In genomic region chr3:71846189-71846588, GRCh38 we compare ENCODE assay signal across 15 cellular contexts.
DNase-seq lines count a peak whose midpoint lies in the region; ATAC-seq and TF ChIP-seq lines count a peak whose summit lies in the region.
"Had no signal": no experiment of that assay in that cellular context is flagged by ENCODE, and none has a peak within 500 bp of the region (broad histone marks: within the 10 kb centered on the region; RNA-seq: fewer than 3 reads in every experiment).

No MANE protein-coding gene starts in this region.

- no peaks in the 10 kb centered on the region for H3K36me3 Mint-ChIP-seq in activated T-cell treated with anti-CD3 and anti-CD28 coated beads, Interleukin-2, amount 50 U/mL, for 72 hours (ENCODE audit: insufficient read depth in 2 of 2)
- H3K36me3 Mint-ChIP-seq in progenitor cell of endocrine pancreas (ENCODE audit: insufficient read depth): no peaks in the 10 kb centered on the region

- no peak overlapping the region for H3K27ac Mint-ChIP-seq in activated T-cell treated with anti-CD3 and anti-CD28 coated beads, Interleukin-2, amount 50 U/mL, for 72 hours
- H3K27ac Mint-ChIP-seq in progenitor cell of endocrine pancreas: no peak overlapping the region
- H3K27ac Mint-ChIP-seq: GM23338 had no signal

- H3K23ac ChIP-seq in mesendoderm (ENCODE audit: low read length): no peak overlapping the region

- DNase-seq in GM23248 (peak; percentile 12), NCI-H82 (lab: John Stamatoyannopoulos, UW) (peak; percentile 97), epithelial cell of esophagus (ENCODE audit: low read depth) (peak; percentile 40), mesendoderm (peak; percentile 50), MM.1S (no peak), progenitor cell of endocrine pancreas (ENCODE audit: low spot score, unreplicated experiment) (no peak)
- DNase-seq in stimulated activated CD8-positive, alpha-beta memory T cell treated with anti-CD3 and anti-CD28 coated beads, Interleukin-4, amount 100 ng/mL, for 48 hours: no peak
- DNase-seq in activated T-cell treated with anti-CD3 and anti-CD28 coated beads, Interleukin-2, amount 50 U/mL, for 72 hours: no peak
- DNase-seq: AML-193, KG1, NCI-H187 treated with DMSO at 0.1 percent for 48 hours, NCI-H2171 treated with DMSO at 0.1 percent for 48 hours, OCI-M1 had no signal

- no peak overlapping the region for H2BK5ac ChIP-seq in mesendoderm (ENCODE audit: low read length)

- H3F3A ChIP-seq in GM23248 (ENCODE audit: insufficient read depth) (no peaks in the 10 kb centered on the region), MM.1S (ENCODE audit: insufficient read depth, low read length) (no peaks in the 10 kb centered on the region)

- in situ Hi-C loops in GM23248 (cut with MboI): no loop called here

- H4K8ac ChIP-seq in mesendoderm (ENCODE audit: low read depth, low read length): no peak overlapping the region

- H3K4ac ChIP-seq in mesendoderm (ENCODE audit: low read depth, low read length): no peak overlapping the region

- no peak overlapping the region for H3K4me3 Mint-ChIP-seq in activated T-cell treated with anti-CD3 and anti-CD28 coated beads, Interleukin-2, amount 50 U/mL, for 72 hours
- no peak overlapping the region for H3K4me3 Mint-ChIP-seq in progenitor cell of endocrine pancreas (ENCODE audit: low read depth)
- H3K4me3 Mint-ChIP-seq: GM23338 had no signal

- no peak overlapping the region for H3K56ac ChIP-seq in mesendoderm (ENCODE audit: low read length)

- H3K79me2 ChIP-seq in GM23248 (ENCODE audit: insufficient read depth) (no peaks in the 10 kb centered on the region), mesendoderm (ENCODE audit: control insufficient read depth, insufficient read depth, low read length) (no peaks in the 10 kb centered on the region), MM.1S (ENCODE audit: low read length) (no peaks in the 10 kb centered on the region)

- no peak overlapping the region for H2AK5ac ChIP-seq in mesendoderm (ENCODE audit: low read length)

- H4K20me1 ChIP-seq in GM23248 (ENCODE audit: insufficient read depth) (no peaks in the 10 kb centered on the region), MM.1S (ENCODE audit: insufficient read depth, low read length) (no peaks in the 10 kb centered on the region)

- peaks cover 34% of the 10 kb centered on the region for H3K27me3 ChIP-seq in GM23248 (replicated peaks; ENCODE audit: insufficient read depth)
- no peaks in the 10 kb centered on the region for H3K27me3 ChIP-seq in mesendoderm (ENCODE audit: insufficient read depth, low read length, poor library complexity)
- no peaks in the 10 kb centered on the region for H3K27me3 ChIP-seq in MM.1S (replicated peaks; ENCODE audit: insufficient read depth, low read length)

- peaks cover 14% of the 10 kb centered on the region for H3K27me3 Mint-ChIP-seq in activated T-cell treated with anti-CD3 and anti-CD28 coated beads, Interleukin-2, amount 50 U/mL, for 72 hours (ENCODE audit: low read depth)
- H3K27me3 Mint-ChIP-seq in progenitor cell of endocrine pancreas: peaks cover 20% of the 10 kb centered on the region

- H3K79me1 ChIP-seq in mesendoderm (ENCODE audit: low read length): no peaks in the 10 kb centered on the region

- H2AFZ ChIP-seq in GM23248 (no peak overlapping the region), MM.1S (ENCODE audit: low read length) (no peak overlapping the region)
- H2AFZ ChIP-seq: GM23338 had no signal

- H3K4me1 Mint-ChIP-seq in activated T-cell treated with anti-CD3 and anti-CD28 coated beads, Interleukin-2, amount 50 U/mL, for 72 hours (ENCODE audit: low read depth): no peaks in the 10 kb centered on the region
- H3K4me1 Mint-ChIP-seq in progenitor cell of endocrine pancreas (ENCODE audit: low read depth): no peaks in the 10 kb centered on the region
- H3K4me1 Mint-ChIP-seq: GM23338 had no signal

- H3K4me1 ChIP-seq in GM23248 (ENCODE audit: insufficient read depth) (no peaks in the 10 kb centered on the region), mesendoderm (ENCODE audit: control insufficient read depth, low read depth, low read length) (no peaks in the 10 kb centered on the region), MM.1S (ENCODE audit: low read length) (no peaks in the 10 kb centered on the region)

- 81 to 85% methylated on average over 10 of the region's 10 CpGs for WGBS in GM23248 (ENCODE audit: low coverage in 1 of 2, low lambda C conversion rate in 2 of 2, missing lambda C conversion rate in 2 of 2), 2 experiments
- WGBS in mesendoderm (ENCODE audit: extremely low coverage, insufficient coverage, low lambda C conversion rate): no CpG with 5 or more reads among the region's 10 CpGs

- no peaks in the 10 kb centered on the region for H3K9me3 Mint-ChIP-seq in activated T-cell treated with anti-CD3 and anti-CD28 coated beads, Interleukin-2, amount 50 U/mL, for 72 hours
- peaks cover 5% of the 10 kb centered on the region for H3K9me3 Mint-ChIP-seq in progenitor cell of endocrine pancreas (ENCODE audit: low read depth)
- H3K9me3 Mint-ChIP-seq: GM23338 had no signal

- H3K9ac ChIP-seq in GM23248: no peak overlapping the region
- no peak overlapping the region for H3K9ac ChIP-seq in mesendoderm (ENCODE audit: low read length)
- H3K9ac ChIP-seq in MM.1S (ENCODE audit: low read length): no peak overlapping the region

- no peak overlapping the region for H2BK120ac ChIP-seq in mesendoderm (ENCODE audit: low read depth, low read length)

- H3K9me2 ChIP-seq in GM23248 (ENCODE audit: insufficient read depth) (no peaks in the 10 kb centered on the region), MM.1S (replicated peaks; ENCODE audit: insufficient read depth, low read length) (no peaks in the 10 kb centered on the region)

- H3K4me2 ChIP-seq in GM23248 (ENCODE audit: unreplicated experiment) (no peak overlapping the region), mesendoderm (ENCODE audit: low read length) (no peak overlapping the region), MM.1S (ENCODE audit: low read depth, low read length) (no peak overlapping the region)
- H3K4me2 ChIP-seq: GM23338 had no signal

- H3K4me3 ChIP-seq in GM23248 (no peak overlapping the region), epithelial cell of esophagus (ENCODE audit: low read length) (no peak overlapping the region), mesendoderm (ENCODE audit: low read length) (no peak overlapping the region), MM.1S (ENCODE audit: low read length) (no peak overlapping the region)
- H3K4me3 ChIP-seq: GM23338 had no signal

- H3K9me3 ChIP-seq in GM23248 (ENCODE audit: low read depth): no peaks in the 10 kb centered on the region
- no peaks in the 10 kb centered on the region for H3K9me3 ChIP-seq in MM.1S (replicated peaks; ENCODE audit: insufficient read depth, low read length)

- no peak for TF ChIP-seq CTCF in epithelial cell of esophagus (IDR thresholded peaks at IDR 0.05; ENCODE audit: insufficient read depth, low read depth, low read length, missing control alignments)
- no peak for TF ChIP-seq CTCF in MM.1S (IDR thresholded peaks at IDR 0.05; ENCODE audit: low read length)
- TF ChIP-seq CTCF in progenitor cell of endocrine pancreas (IDR thresholded peaks at IDR 0.05; ENCODE audit: unreplicated experiment): no peak

- H3K27ac ChIP-seq in GM23248: no peak overlapping the region
- no peak overlapping the region for H3K27ac ChIP-seq in mesendoderm (ENCODE audit: low read depth, low read length)
- no peak overlapping the region for H3K27ac ChIP-seq in MM.1S (ENCODE audit: low read length)
- H3K27ac ChIP-seq: RWPE1 had no signal

- H3K36me3 ChIP-seq in GM23248 (ENCODE audit: low read depth) (no peaks in the 10 kb centered on the region), mesendoderm (ENCODE audit: control insufficient read depth, insufficient read depth, low read length) (no peaks in the 10 kb centered on the region), MM.1S (replicated peaks; ENCODE audit: insufficient read depth, low read length) (no peaks in the 10 kb centered on the region)

- H2BK15ac ChIP-seq in mesendoderm (replicated peaks; ENCODE audit: low read depth): no peak overlapping the region

- H4K5ac ChIP-seq in mesendoderm (ENCODE audit: low read length): no peak overlapping the region

- no peak for ATAC-seq in activated T-cell treated with anti-CD3 and anti-CD28 coated beads, Interleukin-2, amount 50 U/mL, for 72 hours (replicated peaks in 1 of 2)
- ATAC-seq: GM23338 had no signal

- no peak overlapping the region for H3K18ac ChIP-seq in mesendoderm (ENCODE audit: low read length)

Comparison
In these comparisons a context has a peak if more than half of its experiments do, and no peak if none do; other contexts are left out.
1. DNase-seq: peak in GM23248 (single experiment), NCI-H82 (single experiment), epithelial cell of esophagus (single experiment) and mesendoderm (single experiment); none in stimulated activated CD8-positive, alpha-beta memory T cell treated with anti-CD3 and anti-CD28 coated beads, Interleukin-4, amount 100 ng/mL, for 48 hours (single experiment), MM.1S (single experiment), activated T-cell treated with anti-CD3 and anti-CD28 coated beads, Interleukin-2, amount 50 U/mL, for 72 hours (0 of 2) and progenitor cell of endocrine pancreas (single experiment).